Comparison of ENCODE assay signal across 1 cellular context in genomic region chr19:57389194-57389729, GRCh38.
TF ChIP-seq lines count a peak whose summit lies in the region.

No MANE protein-coding gene starts in this region.

TF ChIP-seq in GM12878, 131 proteins besides CTCF, POLR2A, EP300 and RAD21:
- no peak for TF ChIP-seq SPI1 (IDR thresholded peaks at IDR 0.05; ENCODE audit: borderline replicate concordance, insufficient read depth, low read depth, low read length)
- no peak for TF ChIP-seq MYB (IDR thresholded peaks at IDR 0.05; ENCODE audit: borderline replicate concordance, low read depth, low read length)
- TF ChIP-seq IRF4 (IDR thresholded peaks at IDR 0.05; ENCODE audit: low read depth, low read length), result no peak
- TF ChIP-seq TARDBP (IDR thresholded peaks at IDR 0.05; ENCODE audit: borderline replicate concordance), result peak; percentile 11; the same call in 1 of the 2 replicates
- TF ChIP-seq PAX8 (IDR thresholded peaks at IDR 0.05), result 0 out of 2 replicates have a peak, but pooled peaks have one; percentile 53
- no peak for TF ChIP-seq SMAD1 (IDR thresholded peaks at IDR 0.05; ENCODE audit: low read depth, partially characterized antibody)
- no peak for TF ChIP-seq CHD4 (IDR thresholded peaks at IDR 0.05)
- TF ChIP-seq SREBF1 (IDR thresholded peaks at IDR 0.05; ENCODE audit: low read length), result 0 out of 2 replicates have a peak, but pooled peaks have one; percentile 80
- peak; percentile 97 to 99 for TF ChIP-seq SRF (IDR thresholded peaks at IDR 0.05; ENCODE audit: low read depth in 2 of 2, low read length in 2 of 2)
- TF ChIP-seq RELA (IDR thresholded peaks at IDR 0.05; ENCODE audit: borderline replicate concordance, partially characterized antibody), result peak; percentile 52
- peak; percentile 56 for TF ChIP-seq E4F1 (IDR thresholded peaks at IDR 0.05; ENCODE audit: borderline replicate concordance, partially characterized antibody)
- 0 out of 2 replicates have a peak, but pooled peaks have one; percentile 7 for TF ChIP-seq MTA2 (IDR thresholded peaks at IDR 0.05; ENCODE audit: low read depth)
- no peak for TF ChIP-seq JUNB (IDR thresholded peaks at IDR 0.05)
- no peak for TF ChIP-seq KLF5 (IDR thresholded peaks at IDR 0.05; ENCODE audit: partially characterized antibody)
- no peak for TF ChIP-seq GABPA (IDR thresholded peaks at IDR 0.05; ENCODE audit: low read depth)
- TF ChIP-seq, protein P1, sequence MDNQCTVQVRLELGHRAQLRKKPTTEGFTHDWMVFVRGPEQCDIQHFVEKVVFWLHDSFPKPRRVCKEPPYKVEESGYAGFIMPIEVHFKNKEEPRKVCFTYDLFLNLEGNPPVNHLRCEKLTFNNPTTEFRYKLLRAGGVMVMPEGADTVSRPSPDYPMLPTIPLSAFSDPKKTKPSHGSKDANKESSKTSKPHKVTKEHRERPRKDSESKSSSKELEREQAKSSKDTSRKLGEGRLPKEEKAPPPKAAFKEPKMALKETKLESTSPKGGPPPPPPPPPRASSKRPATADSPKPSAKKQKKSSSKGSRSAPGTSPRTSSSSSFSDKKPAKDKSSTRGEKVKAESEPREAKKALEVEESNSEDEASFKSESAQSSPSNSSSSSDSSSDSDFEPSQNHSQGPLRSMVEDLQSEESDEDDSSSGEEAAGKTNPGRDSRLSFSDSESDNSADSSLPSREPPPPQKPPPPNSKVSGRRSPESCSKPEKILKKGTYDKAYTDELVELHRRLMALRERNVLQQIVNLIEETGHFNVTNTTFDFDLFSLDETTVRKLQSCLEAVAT (IDR thresholded peaks at IDR 0.05), result peak; percentile 89
- TF ChIP-seq, protein P2, sequence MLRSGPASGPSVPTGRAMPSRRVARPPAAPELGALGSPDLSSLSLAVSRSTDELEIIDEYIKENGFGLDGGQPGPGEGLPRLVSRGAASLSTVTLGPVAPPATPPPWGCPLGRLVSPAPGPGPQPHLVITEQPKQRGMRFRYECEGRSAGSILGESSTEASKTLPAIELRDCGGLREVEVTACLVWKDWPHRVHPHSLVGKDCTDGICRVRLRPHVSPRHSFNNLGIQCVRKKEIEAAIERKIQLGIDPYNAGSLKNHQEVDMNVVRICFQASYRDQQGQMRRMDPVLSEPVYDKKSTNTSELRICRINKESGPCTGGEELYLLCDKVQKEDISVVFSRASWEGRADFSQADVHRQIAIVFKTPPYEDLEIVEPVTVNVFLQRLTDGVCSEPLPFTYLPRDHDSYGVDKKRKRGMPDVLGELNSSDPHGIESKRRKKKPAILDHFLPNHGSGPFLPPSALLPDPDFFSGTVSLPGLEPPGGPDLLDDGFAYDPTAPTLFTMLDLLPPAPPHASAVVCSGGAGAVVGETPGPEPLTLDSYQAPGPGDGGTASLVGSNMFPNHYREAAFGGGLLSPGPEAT (IDR thresholded peaks at IDR 0.05; ENCODE audit: low read depth), result peak; percentile 75; the same call in 1 of the 2 replicates
- no peak for TF ChIP-seq FOS (IDR thresholded peaks at IDR 0.05; ENCODE audit: borderline replicate concordance, extremely low read depth, insufficient read length)
- peak; percentile 16; the same call in 1 of the 2 replicates for TF ChIP-seq RB1 (IDR thresholded peaks at IDR 0.05; ENCODE audit: borderline replicate concordance)
